22 cellular contexts compared by ENCODE assay signal in genomic region chr20:61092199-61092598, GRCh38.
"Had no signal": no experiment of that assay in that cellular context is flagged by ENCODE, and none has a peak within 500 bp of the region (broad histone marks: within the 10 kb centered on the region; RNA-seq: fewer than 3 reads in every experiment).

No MANE protein-coding gene starts in this region.

- H3K27ac Mint-ChIP-seq: activated CD4-positive, alpha-beta T cell treated with anti-CD3 and anti-CD28 coated beads, Interleukin-2, amount 10 ng/mL, durations not matched to agents 24 days and 14 days; activated CD8-positive, alpha-beta memory T cell treated with anti-CD3 and anti-CD28 coated beads, Interleukin-2, amount 10 ng/mL, durations not matched to agents 7 days and 5 days; activated naive CD4-positive, alpha-beta T cell treated with anti-CD3 and anti-CD28 coated beads for 36 hours; activated naive CD8-positive, alpha-beta T cell; activated T-cell treated with anti-CD3 and anti-CD28 coated beads, Interleukin-2, amount 50 U/mL, for 24 hours; activated T-helper 1 cell treated with anti-CD3 and anti-CD28 coated beads, Interleukin-12 subunit alpha, Interleukin-12 subunit beta, Interleukin-2, Interleukin-4 antibody, amounts not matched to agents 30 ng/mL and 10 ng/mL and 1 ng/mL, durations not matched to agents 14 hours and 24 hours and 36 hours; T-helper 17 cell; WTC11 had no signal

- H3K27me3 Mint-ChIP-seq: activated CD4-positive, alpha-beta T cell treated with anti-CD3 and anti-CD28 coated beads, Interleukin-2, amount 10 ng/mL, durations not matched to agents 24 days and 14 days; activated CD8-positive, alpha-beta memory T cell treated with anti-CD3 and anti-CD28 coated beads, Interleukin-2, amount 10 ng/mL, durations not matched to agents 7 days and 5 days; T-helper 17 cell had no signal

- H3K9me3 Mint-ChIP-seq: activated CD4-positive, alpha-beta T cell treated with anti-CD3 and anti-CD28 coated beads, Interleukin-2, amount 10 ng/mL, durations not matched to agents 24 days and 14 days had no signal

- H3K4me1 Mint-ChIP-seq: activated CD4-positive, alpha-beta T cell treated with anti-CD3 and anti-CD28 coated beads, Interleukin-2, amount 10 ng/mL, durations not matched to agents 24 days and 14 days; activated CD8-positive, alpha-beta memory T cell treated with anti-CD3 and anti-CD28 coated beads, Interleukin-2, amount 10 ng/mL, durations not matched to agents 7 days and 5 days; T-helper 17 cell had no signal

- ATAC-seq: activated CD8-positive, alpha-beta memory T cell treated with anti-CD3 and anti-CD28 coated beads, Interleukin-2, amount 10 ng/mL, durations not matched to agents 7 days and 5 days; T-helper 17 cell; WTC11 had no signal

- DNase-seq: activated CD4-positive, alpha-beta T cell treated with anti-CD3 and anti-CD28 coated beads for 1 hour; activated CD4-positive, alpha-beta T cell treated with anti-CD3 and anti-CD28 coated beads, Interleukin-2, amount 10 ng/mL, durations not matched to agents 24 days and 14 days; activated CD4-positive, alpha-beta T cell treated with anti-CD3 and anti-CD28 coated beads, Interleukin-2, amount 50 U/mL, for 48 hours; activated CD8-positive, alpha-beta memory T cell treated with anti-CD3 and anti-CD28 coated beads, Interleukin-2, amount 10 ng/mL, durations not matched to agents 7 days and 5 days; activated gamma-delta T cell; activated naive CD4-positive, alpha-beta T cell treated with anti-CD3 and anti-CD28 coated beads for 36 hours; activated T-cell treated with anti-CD3 and anti-CD28 coated beads, Interleukin-2, amount 50 U/mL, for 24 hours; amygdala; NCI-H1092; NCI-H146; NCI-H2029; NCI-H2107; NCI-H446 treated with DMSO at 0.1 percent for 48 hours; NCI-H524 treated with DMSO at 0.1 percent for 48 hours; NCI-H82; SIG-M5; T-helper 17 cell; T-helper 9 cell had no signal

- H3K4me3 Mint-ChIP-seq: activated CD4-positive, alpha-beta T cell treated with anti-CD3 and anti-CD28 coated beads, Interleukin-2, amount 10 ng/mL, durations not matched to agents 24 days and 14 days; activated CD8-positive, alpha-beta memory T cell treated with anti-CD3 and anti-CD28 coated beads, Interleukin-2, amount 10 ng/mL, durations not matched to agents 7 days and 5 days; activated naive CD4-positive, alpha-beta T cell treated with anti-CD3 and anti-CD28 coated beads for 36 hours; activated naive CD8-positive, alpha-beta T cell; activated T-cell treated with anti-CD3 and anti-CD28 coated beads, Interleukin-2, amount 50 U/mL, for 24 hours; activated T-helper 1 cell treated with anti-CD3 and anti-CD28 coated beads, Interleukin-12 subunit alpha, Interleukin-12 subunit beta, Interleukin-2, Interleukin-4 antibody, amounts not matched to agents 30 ng/mL and 10 ng/mL and 1 ng/mL, durations not matched to agents 14 hours and 24 hours and 36 hours; brain; T-helper 17 cell; WTC11 had no signal

- H3K36me3 Mint-ChIP-seq: activated CD8-positive, alpha-beta memory T cell treated with anti-CD3 and anti-CD28 coated beads, Interleukin-2, amount 10 ng/mL, durations not matched to agents 7 days and 5 days had no signal
